ENCODE assay signal across 28 cellular contexts in genomic region chr9:35933525-35934067, GRCh38. TPM values are rescaled to one million over a fixed set of nuclear protein-coding genes. Genes with fewer than 3 reads are reported as not detected.
DNase-seq lines count a peak whose midpoint lies in the region; ATAC-seq and TF ChIP-seq lines count a peak whose summit lies in the region.
"Had no signal": no experiment of that assay in that cellular context is flagged by ENCODE, and none has a peak within 500 bp of the region (broad histone marks: within the 10 kb centered on the region; RNA-seq: fewer than 3 reads in every experiment).

No MANE protein-coding gene starts in this region.

- peak overlapping the region; percentile 17 for H3K27ac Mint-ChIP-seq in activated naive CD4-positive, alpha-beta T cell treated with anti-CD3 and anti-CD28 coated beads, Interleukin-2, amount 50 U/mL, for 24 hours
- peak overlapping the region; percentile 86 for H3K27ac Mint-ChIP-seq in chondrocyte (ENCODE audit: unreplicated experiment)
- H3K27ac Mint-ChIP-seq: activated CD4-positive, alpha-beta memory T cell treated with anti-CD3 and anti-CD28 coated beads, Interleukin-2, amount 10 ng/mL, durations not matched to agents 7 days and 5 days; mesothelial cell of epicardium had no signal

- POLR2A ChIA-PET in RWPE1 (lab: Yijun Ruan, JAX; ENCODE audit: low non-redundant PET): no interaction called here

- CTCF ChIA-PET in RWPE1 (lab: Yijun Ruan, JAX): interaction anchor here (0.7 kb wide), 1 partner anchor 175 kb away, joined by 4 read pairs; no protein-coding TSS in a partner anchor

- no peak for TF ChIP-seq CTCF in MM.1S (IDR thresholded peaks at IDR 0.05; ENCODE audit: low read length)
- no peak for TF ChIP-seq CTCF in chondrocyte (IDR thresholded peaks at IDR 0.05)
- TF ChIP-seq CTCF in thoracic aorta (IDR thresholded peaks at IDR 0.05): no peak
- TF ChIP-seq CTCF in RWPE1 (conservative IDR thresholded peaks at IDR 0.05; ENCODE audit: low read depth): no peak

- H3K4me3 ChIP-seq in MM.1S (ENCODE audit: low read length) (no peak overlapping the region), thoracic aorta (no peak overlapping the region)
- H3K4me3 ChIP-seq: heart right ventricle, prostate gland had no signal

- H3K4me1 ChIP-seq in MM.1S (ENCODE audit: low read length): peaks cover 18% of the 10 kb centered on the region
- peaks cover 31 to 48% of the 10 kb centered on the region in 2 donors for H3K4me1 ChIP-seq in thoracic aorta (ENCODE audit: control insufficient read depth in 1 of 2, low read depth in 2 of 2)
- H3K4me1 ChIP-seq: prostate gland had no signal

- H3K36me3 Mint-ChIP-seq in activated naive CD4-positive, alpha-beta T cell treated with anti-CD3 and anti-CD28 coated beads, Interleukin-2, amount 50 U/mL, for 24 hours: peaks cover 3% of the 10 kb centered on the region
- H3K36me3 Mint-ChIP-seq in chondrocyte (ENCODE audit: low read depth): peaks cover 1% of the 10 kb centered on the region
- H3K36me3 Mint-ChIP-seq: activated naive CD4-positive, alpha-beta T cell treated with anti-CD3 and anti-CD28 coated beads, Interleukin-2, amount 10 ng/mL, durations not matched to agents 7 days and 5 days; mesothelial cell of epicardium had no signal

- peak overlapping the region; percentile 44; the same call in 1 of the 2 replicates for H3K4me2 ChIP-seq in MM.1S (ENCODE audit: low read depth, low read length)

- H3K36me3 ChIP-seq in MM.1S (replicated peaks; ENCODE audit: insufficient read depth, low read length) (no peaks in the 10 kb centered on the region), thoracic aorta (no peaks in the 10 kb centered on the region)
- H3K36me3 ChIP-seq: heart right ventricle, prostate gland had no signal

- no peaks in the 10 kb centered on the region for H4K20me1 ChIP-seq in MM.1S (ENCODE audit: insufficient read depth, low read length)

- no peaks in the 10 kb centered on the region for H3K9me2 ChIP-seq in MM.1S (replicated peaks; ENCODE audit: insufficient read depth, low read length)

- no peaks in the 10 kb centered on the region for H3K9me3 Mint-ChIP-seq in activated naive CD4-positive, alpha-beta T cell treated with anti-CD3 and anti-CD28 coated beads, Interleukin-2, amount 50 U/mL, for 24 hours
- peaks cover 8% of the 10 kb centered on the region for H3K9me3 Mint-ChIP-seq in chondrocyte (ENCODE audit: low read depth)
- H3K9me3 Mint-ChIP-seq: neural crest cell had no signal

- no peak for DNase-seq in activated naive CD4-positive, alpha-beta T cell treated with Interleukin-2 at 50 U/mL for 16 hours
- DNase-seq in MM.1S: no peak
- DNase-seq in chondrocyte (ENCODE audit: low spot score): no peak
- DNase-seq in thoracic aorta (ENCODE audit: low spot score): no peak
- DNase-seq in amniotic stem cell (lab: John Stamatoyannopoulos, UW): no peak
- no peak for DNase-seq in RWPE1 (ENCODE audit: low spot score)
- DNase-seq: activated CD4-positive, alpha-beta memory T cell treated with anti-CD3 and anti-CD28 coated beads, Interleukin-2, amount 10 ng/mL, durations not matched to agents 7 days and 5 days; C1 segment of cervical spinal cord; Calu3; EL; heart right ventricle; KG1; NCI-H187; NCI-H2227 treated with DMSO at 0.1 percent for 48 hours; NCI-H748 treated with DMSO at 0.1 percent for 48 hours; Right ventricle myocardium superior; SW 1271 had no signal

- H3K4me1 Mint-ChIP-seq in activated naive CD4-positive, alpha-beta T cell treated with anti-CD3 and anti-CD28 coated beads, Interleukin-2, amount 50 U/mL, for 24 hours: peaks cover 45% of the 10 kb centered on the region
- H3K4me1 Mint-ChIP-seq in chondrocyte (ENCODE audit: low read depth): peaks cover 70% of the 10 kb centered on the region
- H3K4me1 Mint-ChIP-seq: neural crest cell had no signal

- H2AFZ ChIP-seq in MM.1S (ENCODE audit: low read length): no peak overlapping the region

- H3K9ac ChIP-seq in MM.1S (ENCODE audit: low read length): no peak overlapping the region

- H3K9me3 ChIP-seq in MM.1S (replicated peaks; ENCODE audit: insufficient read depth, low read length) (no peaks in the 10 kb centered on the region), thoracic aorta (no peaks in the 10 kb centered on the region)
- H3K9me3 ChIP-seq: heart right ventricle, prostate gland had no signal

- H3F3A ChIP-seq in MM.1S (ENCODE audit: insufficient read depth, low read length): peaks cover 6% of the 10 kb centered on the region

- H3K27me3 Mint-ChIP-seq in activated naive CD4-positive, alpha-beta T cell treated with anti-CD3 and anti-CD28 coated beads, Interleukin-2, amount 50 U/mL, for 24 hours: no peaks in the 10 kb centered on the region
- no peaks in the 10 kb centered on the region for H3K27me3 Mint-ChIP-seq in chondrocyte (ENCODE audit: low read depth)
- H3K27me3 Mint-ChIP-seq: activated CD4-positive, alpha-beta memory T cell treated with anti-CD3 and anti-CD28 coated beads, Interleukin-2, amount 10 ng/mL, durations not matched to agents 7 days and 5 days had no signal

- no peak overlapping the region for H3K4me3 Mint-ChIP-seq in activated naive CD4-positive, alpha-beta T cell treated with anti-CD3 and anti-CD28 coated beads, Interleukin-2, amount 50 U/mL, for 24 hours
- no peak overlapping the region for H3K4me3 Mint-ChIP-seq in chondrocyte (ENCODE audit: unreplicated experiment)
- H3K4me3 Mint-ChIP-seq: activated CD4-positive, alpha-beta memory T cell treated with anti-CD3 and anti-CD28 coated beads, Interleukin-2, amount 10 ng/mL, durations not matched to agents 7 days and 5 days; activated naive CD4-positive, alpha-beta T cell treated with anti-CD3 and anti-CD28 coated beads, Interleukin-2, amount 10 ng/mL, durations not matched to agents 7 days and 5 days; mesothelial cell of epicardium; neural crest cell had no signal

- H3K27ac ChIP-seq in MM.1S (ENCODE audit: low read length) (no peak overlapping the region), thoracic aorta (peak overlapping the region; percentile 6 to 36), RWPE1 (no peak overlapping the region)
- H3K27ac ChIP-seq: epithelial cell of prostate, heart right ventricle, prostate gland had no signal

- no peaks in the 10 kb centered on the region for H3K79me2 ChIP-seq in MM.1S (ENCODE audit: low read length)

- H3K27me3 ChIP-seq in MM.1S (replicated peaks; ENCODE audit: insufficient read depth, low read length): no peaks in the 10 kb centered on the region
- H3K27me3 ChIP-seq in thoracic aorta (replicated peaks; ENCODE audit: insufficient read depth): no peaks in the 10 kb centered on the region
- H3K27me3 ChIP-seq: heart right ventricle had no signal

- ATAC-seq in thoracic aorta (ENCODE audit: insufficient number of reproducible peaks, low FRiP score, low read depth): no peak
- ATAC-seq in GM19452 (IDR thresholded peaks at IDR 0.05; ENCODE audit: unreplicated experiment): no peak
- ATAC-seq: heart right ventricle had no signal

RNA-seq across cellular contexts. Expression of gene SPAAR, which starts 24.3 kb away (rescaled TPM):
- total RNA-seq in chondrocyte (0.70 to 1.3 TPM (median 0.77 TPM) in 3 replicates), thoracic aorta (1 to 10 TPM; 3.2 to 4.9 TPM)
- total RNA-seq: activated CD4-positive, alpha-beta memory T cell treated with anti-CD3 and anti-CD28 coated beads, Interleukin-2, amount 10 ng/mL, durations not matched to agents 7 days and 5 days; Calu3; fibroblast of villous mesenchyme; neural crest cell had no signal

RNA-seq across cellular contexts. Expression of gene OR2S2, which starts 24.4 kb away (rescaled TPM):
- total RNA-seq in chondrocyte (not detected in 3 replicates), thoracic aorta (not detected)
- total RNA-seq: activated CD4-positive, alpha-beta memory T cell treated with anti-CD3 and anti-CD28 coated beads, Interleukin-2, amount 10 ng/mL, durations not matched to agents 7 days and 5 days; Calu3; cerebellum; H4; heart right ventricle; mesothelial cell of epicardium; neural crest cell; prostate gland; Right ventricle myocardium superior; subcutaneous adipose tissue had no signal

RNA-seq across cellular contexts. Expression of gene HRCT1, which starts 27.6 kb away (rescaled TPM):
- total RNA-seq in chondrocyte (7.2 to 16.6 TPM (median 7.8 TPM) in 3 replicates), thoracic aorta (10 to 100 TPM; 20.4 to 23.6 TPM)
- total RNA-seq: activated CD4-positive, alpha-beta memory T cell treated with anti-CD3 and anti-CD28 coated beads, Interleukin-2, amount 10 ng/mL, durations not matched to agents 7 days and 5 days; cerebellum; H4; neural crest cell had no signal

Comparison
In these comparisons a context has a peak if more than half of its experiments do, and no peak if none do; other contexts are left out.
1. H3K27ac ChIP-seq: peak in thoracic aorta (2 of 2); none in MM.1S (single experiment) and RWPE1 (single experiment).